Comparison of ENCODE assay signal across 2 cellular contexts in genomic region chr2:69203166-69203985, GRCh38.
TF ChIP-seq lines count a peak whose summit lies in the region.

No MANE protein-coding gene starts in this region.

TF ChIP-seq in HepG2, 621 proteins besides CTCF, POLR2A, EP300 and RAD21 (continued from another document and continues in another):
- TF ChIP-seq, protein P1, sequence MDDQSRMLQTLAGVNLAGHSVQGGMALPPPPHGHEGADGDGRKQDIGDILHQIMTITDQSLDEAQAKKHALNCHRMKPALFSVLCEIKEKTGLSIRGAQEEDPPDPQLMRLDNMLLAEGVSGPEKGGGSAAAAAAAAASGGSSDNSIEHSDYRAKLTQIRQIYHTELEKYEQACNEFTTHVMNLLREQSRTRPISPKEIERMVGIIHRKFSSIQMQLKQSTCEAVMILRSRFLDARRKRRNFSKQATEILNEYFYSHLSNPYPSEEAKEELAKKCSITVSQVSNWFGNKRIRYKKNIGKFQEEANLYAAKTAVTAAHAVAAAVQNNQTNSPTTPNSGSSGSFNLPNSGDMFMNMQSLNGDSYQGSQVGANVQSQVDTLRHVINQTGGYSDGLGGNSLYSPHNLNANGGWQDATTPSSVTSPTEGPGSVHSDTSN (CRISPR knock-in tag; IDR thresholded peaks at IDR 0.05; ENCODE audit: borderline replicate concordance), result no peak
- peak; percentile 30; the same call in 1 of the 2 replicates for TF ChIP-seq GFI1 (CRISPR knock-in tag; IDR thresholded peaks at IDR 0.05; ENCODE audit: borderline replicate concordance)
- no peak for TF ChIP-seq PTBP1 (IDR thresholded peaks at IDR 0.05; ENCODE audit: low read depth, low read length, poor library complexity, severe bottlenecking)
- TF ChIP-seq SOX5 (CRISPR knock-in tag; IDR thresholded peaks at IDR 0.05; ENCODE audit: borderline replicate concordance), result peak; percentile 36; the same call in 1 of the 2 replicates
- TF ChIP-seq NKX3-1 (CRISPR knock-in tag; IDR thresholded peaks at IDR 0.05), result no peak
- peak; percentile 25 for TF ChIP-seq FOSL2 (CRISPR knock-in tag; IDR thresholded peaks at IDR 0.05)
- TF ChIP-seq YY1 (IDR thresholded peaks at IDR 0.05; ENCODE audit: insufficient read depth, insufficient replicate concordance, low read depth, low read length), result no peak
- TF ChIP-seq NFRKB (IDR thresholded peaks at IDR 0.05), result peak; percentile 64; the same call in 1 of the 2 replicates
- TF ChIP-seq EHMT2 (IDR thresholded peaks at IDR 0.05; ENCODE audit: borderline replicate concordance, low read depth, low read length), result peak; percentile 69; the same call in 1 of the 2 replicates
- TF ChIP-seq ZKSCAN1 (IDR thresholded peaks at IDR 0.05; ENCODE audit: low read length), result no peak
- no peak for TF ChIP-seq POLR2AphosphoS5 (IDR thresholded peaks at IDR 0.05; ENCODE audit: low read depth, low read length)
- TF ChIP-seq E2F5 (CRISPR knock-in tag; conservative IDR thresholded peaks at IDR 0.05), result no peak
- TF ChIP-seq, protein P2, sequence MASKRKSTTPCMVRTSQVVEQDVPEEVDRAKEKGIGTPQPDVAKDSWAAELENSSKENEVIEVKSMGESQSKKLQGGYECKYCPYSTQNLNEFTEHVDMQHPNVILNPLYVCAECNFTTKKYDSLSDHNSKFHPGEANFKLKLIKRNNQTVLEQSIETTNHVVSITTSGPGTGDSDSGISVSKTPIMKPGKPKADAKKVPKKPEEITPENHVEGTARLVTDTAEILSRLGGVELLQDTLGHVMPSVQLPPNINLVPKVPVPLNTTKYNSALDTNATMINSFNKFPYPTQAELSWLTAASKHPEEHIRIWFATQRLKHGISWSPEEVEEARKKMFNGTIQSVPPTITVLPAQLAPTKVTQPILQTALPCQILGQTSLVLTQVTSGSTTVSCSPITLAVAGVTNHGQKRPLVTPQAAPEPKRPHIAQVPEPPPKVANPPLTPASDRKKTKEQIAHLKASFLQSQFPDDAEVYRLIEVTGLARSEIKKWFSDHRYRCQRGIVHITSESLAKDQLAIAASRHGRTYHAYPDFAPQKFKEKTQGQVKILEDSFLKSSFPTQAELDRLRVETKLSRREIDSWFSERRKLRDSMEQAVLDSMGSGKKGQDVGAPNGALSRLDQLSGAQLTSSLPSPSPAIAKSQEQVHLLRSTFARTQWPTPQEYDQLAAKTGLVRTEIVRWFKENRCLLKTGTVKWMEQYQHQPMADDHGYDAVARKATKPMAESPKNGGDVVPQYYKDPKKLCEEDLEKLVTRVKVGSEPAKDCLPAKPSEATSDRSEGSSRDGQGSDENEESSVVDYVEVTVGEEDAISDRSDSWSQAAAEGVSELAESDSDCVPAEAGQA (IDR thresholded peaks at IDR 0.05; ENCODE audit: low read depth), result no peak
- TF ChIP-seq, protein P2 (CRISPR knock-in tag; IDR thresholded peaks at IDR 0.05; ENCODE audit: borderline replicate concordance), result no peak
- peak; percentile 44; the same call in 1 of the 2 replicates for TF ChIP-seq ZNF503 (CRISPR knock-in tag; IDR thresholded peaks at IDR 0.05)
- TF ChIP-seq NCOA5 (CRISPR knock-in tag; IDR thresholded peaks at IDR 0.05), result no peak
- TF ChIP-seq HMG20B (CRISPR knock-in tag; conservative IDR thresholded peaks at IDR 0.05), result no peak
- no peak for TF ChIP-seq RXRB (CRISPR knock-in tag; IDR thresholded peaks at IDR 0.05; ENCODE audit: borderline replicate concordance)
- no peak for TF ChIP-seq ZFP36L2 (CRISPR knock-in tag; IDR thresholded peaks at IDR 0.05)
- no peak for TF ChIP-seq ZNF816 (CRISPR knock-in tag; IDR thresholded peaks at IDR 0.05; ENCODE audit: borderline replicate concordance)
- TF ChIP-seq SATB2 (CRISPR knock-in tag; IDR thresholded peaks at IDR 0.05), result peak; percentile 78; the same call in 1 of the 2 replicates
- peak; percentile 43; the same call in 1 of the 2 replicates for TF ChIP-seq REPIN1 (CRISPR knock-in tag; IDR thresholded peaks at IDR 0.05; ENCODE audit: borderline replicate concordance, low read depth)

TF ChIP-seq in WTC11, 78 proteins besides CTCF, POLR2A, EP300 and RAD21 (continued from another document):
- no peak for TF ChIP-seq FOXP4 (CRISPR knock-in tag; IDR thresholded peaks at IDR 0.05)
- no peak for TF ChIP-seq ZNF532 (CRISPR knock-in tag; IDR thresholded peaks at IDR 0.05; ENCODE audit: borderline replicate concordance)
- TF ChIP-seq ZNF425 (CRISPR knock-in tag; conservative IDR thresholded peaks at IDR 0.05), result no peak
- TF ChIP-seq E2F5 (CRISPR knock-in tag; IDR thresholded peaks at IDR 0.05), result no peak
- no peak for TF ChIP-seq RELA (CRISPR knock-in tag; IDR thresholded peaks at IDR 0.05; ENCODE audit: borderline replicate concordance)
- no peak for TF ChIP-seq FOXJ3 (CRISPR knock-in tag; IDR thresholded peaks at IDR 0.05; ENCODE audit: borderline replicate concordance)
- TF ChIP-seq ELF4 (CRISPR knock-in tag; IDR thresholded peaks at IDR 0.05; ENCODE audit: low read depth), result no peak
- no peak for TF ChIP-seq ATF3 (CRISPR knock-in tag; conservative IDR thresholded peaks at IDR 0.05)
- TF ChIP-seq FOXP1 (CRISPR knock-in tag; IDR thresholded peaks at IDR 0.05; ENCODE audit: borderline replicate concordance), result no peak
- TF ChIP-seq CDX4 (CRISPR knock-in tag; IDR thresholded peaks at IDR 0.05; ENCODE audit: borderline replicate concordance), result no peak
- TF ChIP-seq TEAD4 (CRISPR knock-in tag; IDR thresholded peaks at IDR 0.05), result no peak
- TF ChIP-seq OVOL2 (CRISPR knock-in tag; IDR thresholded peaks at IDR 0.05; ENCODE audit: borderline replicate concordance), result no peak
